In genomic region chr2:217431577-217432269, GRCh38 we compare ENCODE assay signal across 1 cellular context.
TF ChIP-seq lines count a peak whose summit lies in the region.

No MANE protein-coding gene starts in this region.

TF ChIP-seq in HepG2, 621 proteins besides CTCF, POLR2A, EP300 and RAD21:
- peak; percentile 98 for TF ChIP-seq NFE2L2 (IDR thresholded peaks at IDR 0.05; ENCODE audit: low read length)
- TF ChIP-seq MAFF (IDR thresholded peaks at IDR 0.05; ENCODE audit: low read depth, low read length): peak; percentile 89
- peak; percentile 93 to 95 for TF ChIP-seq MAFK (conservative IDR thresholded peaks at IDR 0.05 in 1 of 2, IDR thresholded peaks at IDR 0.05 in 1 of 2; ENCODE audit: low read length in 2 of 2)
- no peak for TF ChIP-seq AGO1 (IDR thresholded peaks at IDR 0.05; ENCODE audit: low read depth, low read length, poor library complexity, severe bottlenecking)
- TF ChIP-seq, protein P1, sequence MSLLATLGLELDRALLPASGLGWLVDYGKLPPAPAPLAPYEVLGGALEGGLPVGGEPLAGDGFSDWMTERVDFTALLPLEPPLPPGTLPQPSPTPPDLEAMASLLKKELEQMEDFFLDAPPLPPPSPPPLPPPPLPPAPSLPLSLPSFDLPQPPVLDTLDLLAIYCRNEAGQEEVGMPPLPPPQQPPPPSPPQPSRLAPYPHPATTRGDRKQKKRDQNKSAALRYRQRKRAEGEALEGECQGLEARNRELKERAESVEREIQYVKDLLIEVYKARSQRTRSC (CRISPR knock-in tag; IDR thresholded peaks at IDR 0.05; ENCODE audit: low read depth): no peak
